In genomic region chr16:28865722-28866453, GRCh38 we compare ENCODE assay signal across 1 cellular context.
TF ChIP-seq lines count a peak whose summit lies in the region.

No MANE protein-coding gene starts in this region.

TF ChIP-seq in HepG2, 621 proteins besides CTCF, POLR2A, EP300 and RAD21 (continued from another document and continues in another):
- peak; percentile 41; the same call in 1 of the 2 replicates for TF ChIP-seq HMGXB3 (CRISPR knock-in tag; IDR thresholded peaks at IDR 0.05; ENCODE audit: borderline replicate concordance)
- TF ChIP-seq MEF2D (CRISPR knock-in tag; IDR thresholded peaks at IDR 0.05) = 0 out of 2 replicates have a peak, but pooled peaks have one; percentile 61
- TF ChIP-seq LBX2 (CRISPR knock-in tag; IDR thresholded peaks at IDR 0.05; ENCODE audit: borderline replicate concordance) = no peak
- no peak for TF ChIP-seq ARNT (IDR thresholded peaks at IDR 0.05)
- TF ChIP-seq ZNF446 (CRISPR knock-in tag; IDR thresholded peaks at IDR 0.05) = 0 out of 2 replicates have a peak, but pooled peaks have one; percentile 4
- TF ChIP-seq HNF1A (IDR thresholded peaks at IDR 0.05; ENCODE audit: low read depth) = no peak
- TF ChIP-seq HNF1A (CRISPR knock-in tag; IDR thresholded peaks at IDR 0.05; ENCODE audit: borderline replicate concordance) = 0 out of 2 replicates have a peak, but pooled peaks have one; percentile 2
- peak; percentile 94 for TF ChIP-seq ZNF572 (CRISPR knock-in tag; IDR thresholded peaks at IDR 0.05)
- peak; percentile 33; the same call in 1 of the 2 replicates for TF ChIP-seq ZNF292 (CRISPR knock-in tag; IDR thresholded peaks at IDR 0.05; ENCODE audit: borderline replicate concordance, low read depth)
- no peak for TF ChIP-seq SRF (IDR thresholded peaks at IDR 0.05; ENCODE audit: low read depth, low read length)
- no peak for TF ChIP-seq CHD4 (IDR thresholded peaks at IDR 0.05; ENCODE audit: borderline replicate concordance, low read length)
- no peak for TF ChIP-seq CC2D1A (CRISPR knock-in tag; IDR thresholded peaks at IDR 0.05)
- no peak for TF ChIP-seq FOXA3 (CRISPR knock-in tag; IDR thresholded peaks at IDR 0.05)
- TF ChIP-seq HNRNPLL (IDR thresholded peaks at IDR 0.05; ENCODE audit: low read depth, low read length, poor library complexity, severe bottlenecking) = no peak
- no peak for TF ChIP-seq ZNF207 (IDR thresholded peaks at IDR 0.05; ENCODE audit: borderline replicate concordance)
- no peak for TF ChIP-seq ZNF30 (CRISPR knock-in tag; IDR thresholded peaks at IDR 0.05)
- no peak for TF ChIP-seq ELF3 (CRISPR knock-in tag; IDR thresholded peaks at IDR 0.05)
- TF ChIP-seq MYC (CRISPR knock-in tag; IDR thresholded peaks at IDR 0.05; ENCODE audit: borderline replicate concordance) = no peak; the same call in 1 of the 2 replicates
- TF ChIP-seq TERF1 (CRISPR knock-in tag; IDR thresholded peaks at IDR 0.05) = no peak
- no peak for TF ChIP-seq RCOR2 (CRISPR knock-in tag; IDR thresholded peaks at IDR 0.05)
- no peak for TF ChIP-seq DRAP1 (CRISPR knock-in tag; IDR thresholded peaks at IDR 0.05)
- no peak for TF ChIP-seq RFX5 (IDR thresholded peaks at IDR 0.05; ENCODE audit: low read depth, low read length)
- TF ChIP-seq GZF1 (CRISPR knock-in tag; IDR thresholded peaks at IDR 0.05) = no peak
- no peak for TF ChIP-seq ZFP36 (IDR thresholded peaks at IDR 0.05; ENCODE audit: borderline replicate concordance, low read depth, low read length, partially characterized antibody)
- TF ChIP-seq ZNF276 (CRISPR knock-in tag; IDR thresholded peaks at IDR 0.05; ENCODE audit: low read depth) = no peak
- no peak for TF ChIP-seq TCF12 (IDR thresholded peaks at IDR 0.05)
- TF ChIP-seq TCF12 (CRISPR knock-in tag; IDR thresholded peaks at IDR 0.05) = no peak
- TF ChIP-seq REL (CRISPR knock-in tag; conservative IDR thresholded peaks at IDR 0.05) = no peak
- TF ChIP-seq ZNF768 (CRISPR knock-in tag; IDR thresholded peaks at IDR 0.05) = peak; percentile 31; the same call in 1 of the 2 replicates
- 0 out of 2 replicates have a peak, but pooled peaks have one; percentile 39 for TF ChIP-seq THRA (CRISPR knock-in tag; IDR thresholded peaks at IDR 0.05; ENCODE audit: borderline replicate concordance)
- no peak for TF ChIP-seq ZNF20 (CRISPR knock-in tag; IDR thresholded peaks at IDR 0.05)
- 0 out of 2 replicates have a peak, but pooled peaks have one; percentile 57 for TF ChIP-seq ZNF607 (CRISPR knock-in tag; IDR thresholded peaks at IDR 0.05; ENCODE audit: borderline replicate concordance)
- no peak for TF ChIP-seq SATB2 (CRISPR knock-in tag; IDR thresholded peaks at IDR 0.05)
- no peak for TF ChIP-seq ZNF629 (CRISPR knock-in tag; conservative IDR thresholded peaks at IDR 0.05)
- TF ChIP-seq ZSCAN21 (CRISPR knock-in tag; IDR thresholded peaks at IDR 0.05; ENCODE audit: borderline replicate concordance) = no peak
- TF ChIP-seq ZNF589 (CRISPR knock-in tag; conservative IDR thresholded peaks at IDR 0.05) = no peak
- TF ChIP-seq TEF (CRISPR knock-in tag; IDR thresholded peaks at IDR 0.05) = no peak
- no peak for TF ChIP-seq ZSCAN12 (CRISPR knock-in tag; IDR thresholded peaks at IDR 0.05)
- no peak for TF ChIP-seq ZNF337 (CRISPR knock-in tag; IDR thresholded peaks at IDR 0.05; ENCODE audit: borderline replicate concordance, low read depth)
- no peak for TF ChIP-seq SP1 (IDR thresholded peaks at IDR 0.05)
- TF ChIP-seq SP1 (CRISPR knock-in tag; IDR thresholded peaks at IDR 0.05) = no peak
- TF ChIP-seq NCOA2 (CRISPR knock-in tag; IDR thresholded peaks at IDR 0.05) = peak; percentile 23; the same call in 1 of the 2 replicates
- no peak for TF ChIP-seq IKZF1 (IDR thresholded peaks at IDR 0.05)
- no peak for TF ChIP-seq ZNF367 (CRISPR knock-in tag; IDR thresholded peaks at IDR 0.05; ENCODE audit: borderline replicate concordance)
- TF ChIP-seq ZNF224 (CRISPR knock-in tag; IDR thresholded peaks at IDR 0.05) = no peak
- no peak for TF ChIP-seq IRX3 (CRISPR knock-in tag; IDR thresholded peaks at IDR 0.05; ENCODE audit: borderline replicate concordance, low read depth)
- TF ChIP-seq ZNF564 (CRISPR knock-in tag; IDR thresholded peaks at IDR 0.05) = no peak
- no peak for TF ChIP-seq TAF15 (IDR thresholded peaks at IDR 0.05; ENCODE audit: low read depth, low read length, poor library complexity, severe bottlenecking)
- TF ChIP-seq ZBTB26 (CRISPR knock-in tag; IDR thresholded peaks at IDR 0.05; ENCODE audit: borderline replicate concordance) = no peak
- TF ChIP-seq RNF2 (conservative IDR thresholded peaks at IDR 0.05; ENCODE audit: low read depth) = no peak
- TF ChIP-seq ZNF530 (CRISPR knock-in tag; IDR thresholded peaks at IDR 0.05; ENCODE audit: low read depth) = no peak
- no peak for TF ChIP-seq ISL2 (CRISPR knock-in tag; IDR thresholded peaks at IDR 0.05)
- TF ChIP-seq ZNF567 (CRISPR knock-in tag; IDR thresholded peaks at IDR 0.05; ENCODE audit: borderline replicate concordance) = no peak
- TF ChIP-seq NFKBIZ (CRISPR knock-in tag; IDR thresholded peaks at IDR 0.05) = 0 out of 2 replicates have a peak, but pooled peaks have one; percentile 60
- no peak for TF ChIP-seq FOSL1 (CRISPR knock-in tag; IDR thresholded peaks at IDR 0.05; ENCODE audit: borderline replicate concordance)
- TF ChIP-seq JUND (CRISPR knock-in tag; IDR thresholded peaks at IDR 0.05) = no peak
- no peak for TF ChIP-seq ZNF703 (CRISPR knock-in tag; IDR thresholded peaks at IDR 0.05; ENCODE audit: borderline replicate concordance)
